In the genomic region with DNA sequence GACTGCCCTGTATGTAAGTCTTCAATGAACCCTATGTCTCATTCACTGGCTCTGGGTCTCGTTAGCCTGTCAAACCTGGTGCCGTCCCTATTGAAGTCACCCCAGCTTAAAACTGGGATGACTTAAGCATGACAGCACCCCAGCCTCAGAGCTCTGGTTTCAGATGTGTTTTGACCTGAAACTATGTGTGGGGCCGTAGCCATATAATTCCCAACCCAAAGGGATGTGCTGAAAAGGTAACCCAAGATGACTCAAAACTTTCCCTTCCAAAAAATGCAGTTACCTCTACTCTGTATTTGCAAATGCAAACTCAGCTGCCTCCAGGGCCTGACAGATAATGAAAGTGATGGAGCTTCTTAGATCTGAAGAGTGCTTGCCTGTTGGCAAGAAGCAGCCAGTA, we compare ENCODE assay signal across 19 cellular contexts.
DNase-seq lines count a peak whose midpoint lies in the region; ATAC-seq lines count a peak whose summit lies in the region.
"Had no signal": no experiment of that assay in that cellular context is flagged by ENCODE, and none has a peak within 500 bp of the region (broad histone marks: within the 10 kb centered on the region; RNA-seq: fewer than 3 reads in every experiment).

No MANE protein-coding gene starts in this region.

- no peak overlapping the region for H3K14ac ChIP-seq in trophoblast cell (ENCODE audit: low read length)

- no peaks in the 10 kb centered on the region for H3K27me3 ChIP-seq in trophoblast cell (ENCODE audit: insufficient read depth, low read length)
- H3K27me3 ChIP-seq: neural progenitor cell, transverse colon had no signal

- no peak overlapping the region for H3K18ac ChIP-seq in trophoblast cell (ENCODE audit: low read length)

- H4K91ac ChIP-seq in trophoblast cell (ENCODE audit: low read depth, low read length): no peak overlapping the region

- H2AFZ ChIP-seq in trophoblast cell (ENCODE audit: insufficient read depth, low read length, poor library complexity): no peak overlapping the region
- H2AFZ ChIP-seq: neural progenitor cell had no signal

- WGBS in trophoblast cell (ENCODE audit: extremely low coverage, insufficient coverage, insufficient read length): no CpG with 5 or more reads among the region's 3 CpGs

- no peak overlapping the region for H2BK120ac ChIP-seq in trophoblast cell (ENCODE audit: insufficient read depth, low read length, poor library complexity)

- peak overlapping the region; percentile 35 for H3K27ac ChIP-seq in trophoblast cell (ENCODE audit: low read depth, low read length)
- H3K27ac ChIP-seq: neural progenitor cell, transverse colon had no signal

- H3K4me2 ChIP-seq in trophoblast cell (ENCODE audit: low read length): peak overlapping the region; percentile 41
- H3K4me2 ChIP-seq: neural progenitor cell had no signal

- peaks cover 6 to 8% of the 10 kb centered on the region in 2 experiments for H3K4me1 ChIP-seq in trophoblast cell (ENCODE audit: control insufficient read depth in 1 of 2, insufficient read depth in 2 of 2, low read length in 2 of 2)
- H3K4me1 ChIP-seq: transverse colon had no signal

- H3K4me3 ChIP-seq in trophoblast cell (ENCODE audit: low read depth, low read length): no peak overlapping the region
- H3K4me3 ChIP-seq: neural progenitor cell, transverse colon had no signal

- ATAC-seq in GM21529 (IDR thresholded peaks at IDR 0.05; ENCODE audit: unreplicated experiment) (peak; percentile 73), HG03064 (IDR thresholded peaks at IDR 0.05; ENCODE audit: low read depth, unreplicated experiment) (peak; percentile 58)
- ATAC-seq: sciatic nerve had no signal

- no peak overlapping the region for H4K12ac ChIP-seq in trophoblast cell (ENCODE audit: low read depth, low read length)

- no peak overlapping the region for H2BK5ac ChIP-seq in trophoblast cell (ENCODE audit: low read depth, low read length, poor library complexity)

- no peak overlapping the region for H3K4ac ChIP-seq in trophoblast cell (ENCODE audit: low read depth, low read length)

- peak overlapping the region; percentile 24 for H4K8ac ChIP-seq in trophoblast cell (ENCODE audit: low read depth, low read length)

- no peak overlapping the region for H3K23ac ChIP-seq in trophoblast cell (ENCODE audit: low read length)

- H3K79me2 ChIP-seq in trophoblast cell (ENCODE audit: control insufficient read depth, insufficient read depth, low read length, poor library complexity): no peaks in the 10 kb centered on the region

- DNase-seq in stimulated activated CD4-positive, alpha-beta T cell treated with anti-CD3 and anti-CD28 coated beads, Interleukin-1b, Interleukin-23, amount 100 ng/mL, for 48 hours: peak; percentile 21
- no peak for DNase-seq in stimulated activated CD4-positive, alpha-beta T cell treated with anti-CD3 and anti-CD28 coated beads, Interleukin-4, amount 100 ng/mL, for 1 hour
- DNase-seq in trophoblast cell (no peak), HT-29 (ENCODE audit: low spot score) (no peak), HCEC 1CT (no peak), NAMALWA (ENCODE audit: low spot score) (no peak)
- DNase-seq: activated gamma-delta T cell treated with Interleukin-2 at 50 U/mL for 16 hours; CD4-positive, alpha-beta memory T cell; EL; glutamatergic neuron; NCI-H187 treated with DMSO at 0.1 percent for 48 hours; NCI-H524 treated with DMSO at 0.1 percent for 48 hours; RPMI8226; stimulated activated CD4-positive, alpha-beta T cell treated with anti-CD3 and anti-CD28 coated beads, Interleukin-4, amount 100 ng/mL, for 4 hours; transverse colon had no signal

- H3K9me3 ChIP-seq in trophoblast cell (ENCODE audit: insufficient read depth, low read depth, low read length): no peaks in the 10 kb centered on the region
- H3K9me3 ChIP-seq: transverse colon had no signal

- H3K36me3 ChIP-seq in trophoblast cell (ENCODE audit: control insufficient read depth in 1 of 2, insufficient read depth in 2 of 2, low read length in 2 of 2): no peaks in the 10 kb centered on the region
- H3K36me3 ChIP-seq: neural progenitor cell, transverse colon had no signal

- no peaks in the 10 kb centered on the region for H3K79me1 ChIP-seq in trophoblast cell (ENCODE audit: low read length)

- H2AK5ac ChIP-seq in trophoblast cell (ENCODE audit: low read length): no peak overlapping the region

- H3K9ac ChIP-seq in trophoblast cell (ENCODE audit: low read length): no peak overlapping the region
- H3K9ac ChIP-seq: neural progenitor cell had no signal

- H2BK12ac ChIP-seq in trophoblast cell (ENCODE audit: low read length): no peak overlapping the region
